In the genomic region with DNA sequence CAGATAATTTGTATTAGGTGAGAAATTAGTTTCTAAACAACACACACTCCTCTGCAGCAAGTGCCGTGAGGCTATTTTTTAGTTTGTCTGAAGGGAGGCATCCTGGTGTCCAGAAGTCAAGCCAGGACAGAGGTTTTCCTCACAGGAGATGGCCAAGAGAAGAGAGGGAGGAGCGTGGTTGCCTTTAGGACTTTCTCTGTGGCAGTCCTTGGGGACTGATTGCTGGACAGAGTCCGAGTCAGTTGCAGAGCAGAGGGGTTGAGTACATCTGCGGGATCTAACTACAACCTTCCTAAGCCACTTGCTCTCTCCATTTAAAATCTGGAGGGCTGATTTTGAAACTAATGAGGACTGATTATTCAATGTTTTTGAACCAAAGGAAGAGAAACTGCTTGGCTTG, we compare ENCODE assay signal across 22 cellular contexts. TPM values are rescaled to one million over a fixed set of nuclear protein-coding genes. Genes with fewer than 3 reads are reported as not detected.
DNase-seq lines count a peak whose midpoint lies in the region; ATAC-seq and TF ChIP-seq lines count a peak whose summit lies in the region.
"Had no signal": no experiment of that assay in that cellular context is flagged by ENCODE, and none has a peak within 500 bp of the region (broad histone marks: within the 10 kb centered on the region; RNA-seq: fewer than 3 reads in every experiment).

No MANE protein-coding gene starts in this region.

- H3K4me1 ChIP-seq in GM23338 (ENCODE audit: insufficient read depth): peaks cover 16% of the 10 kb centered on the region
- peaks cover 0 to 31% (median 6%) of the 10 kb centered on the region in 4 donors for H3K4me1 ChIP-seq in tibial artery
- H3K4me1 ChIP-seq: BLaER1 treated with 17β-estradiol and CSF1 and Interleukin-3, amounts not matched to agents 10 nM and 100 nM; lower lobe of right lung; Peyer's patch; uterus had no signal

- H3K9me3 Mint-ChIP-seq in GM23338 (no peaks in the 10 kb centered on the region), progenitor cell of endocrine pancreas (ENCODE audit: low read depth) (no peaks in the 10 kb centered on the region)
- no peaks in the 10 kb centered on the region for H3K9me3 Mint-ChIP-seq in T-helper 2 cell treated with Interferon-gamma antibody and Interleukin-4, amounts not matched to agents 5 μg/mL and 100 μg/mL, for 36 hours
- H3K9me3 Mint-ChIP-seq: activated CD4-positive, alpha-beta memory T cell treated with anti-CD3 and anti-CD28 coated beads for 36 hours had no signal

- no peaks in the 10 kb centered on the region for H3K9me2 ChIP-seq in GM23338 (ENCODE audit: insufficient read depth)

- TF ChIP-seq CTCF in GM23338 (conservative IDR thresholded peaks at IDR 0.05; ENCODE audit: low read depth in 2 of 2): no peak
- no peak for TF ChIP-seq CTCF in progenitor cell of endocrine pancreas (IDR thresholded peaks at IDR 0.05; ENCODE audit: unreplicated experiment)
- TF ChIP-seq CTCF in tibial artery (IDR thresholded peaks at IDR 0.05): no peak

- H3K27ac Mint-ChIP-seq in GM23338: no peak overlapping the region; the same call in 1 of the 2 replicates
- H3K27ac Mint-ChIP-seq in progenitor cell of endocrine pancreas: peak overlapping the region; percentile 7
- H3K27ac Mint-ChIP-seq in T-helper 2 cell treated with Interferon-gamma antibody and Interleukin-4, amounts not matched to agents 5 μg/mL and 100 μg/mL, for 36 hours: no peak overlapping the region
- H3K27ac Mint-ChIP-seq: activated CD4-positive, alpha-beta memory T cell treated with anti-CD3 and anti-CD28 coated beads for 36 hours; HFFc6 had no signal

- no peak overlapping the region for H3K4me2 ChIP-seq in GM23338
- H3K4me2 ChIP-seq: BLaER1 treated with 17β-estradiol and CSF1 and Interleukin-3, amounts not matched to agents 10 nM and 100 nM; hepatocyte had no signal

- H3K36me3 ChIP-seq in GM23338 (ENCODE audit: insufficient read depth) (no peaks in the 10 kb centered on the region), tibial artery (no peaks in the 10 kb centered on the region)
- H3K36me3 ChIP-seq: BLaER1 treated with 17β-estradiol and CSF1 and Interleukin-3, amounts not matched to agents 10 nM and 100 nM; lower lobe of right lung; neutrophil; Peyer's patch; uterus had no signal

- peaks cover 4% of the 10 kb centered on the region for H3K27me3 Mint-ChIP-seq in GM23338 (ENCODE audit: insufficient read depth, low read depth, poor library complexity)
- peaks cover 3% of the 10 kb centered on the region for H3K27me3 Mint-ChIP-seq in progenitor cell of endocrine pancreas
- H3K27me3 Mint-ChIP-seq in T-helper 2 cell treated with Interferon-gamma antibody and Interleukin-4, amounts not matched to agents 5 μg/mL and 100 μg/mL, for 36 hours (ENCODE audit: low read depth): no peaks in the 10 kb centered on the region
- H3K27me3 Mint-ChIP-seq: activated CD4-positive, alpha-beta memory T cell treated with anti-CD3 and anti-CD28 coated beads for 36 hours had no signal

- no peaks in the 10 kb centered on the region for H3F3A ChIP-seq in GM23338 (replicated peaks; ENCODE audit: low read depth)

- H3K4me3 Mint-ChIP-seq in GM23338 (no peak overlapping the region), progenitor cell of endocrine pancreas (ENCODE audit: low read depth) (no peak overlapping the region)
- no peak overlapping the region for H3K4me3 Mint-ChIP-seq in T-helper 2 cell treated with Interferon-gamma antibody and Interleukin-4, amounts not matched to agents 5 μg/mL and 100 μg/mL, for 36 hours
- H3K4me3 Mint-ChIP-seq: activated CD4-positive, alpha-beta memory T cell treated with anti-CD3 and anti-CD28 coated beads for 36 hours; HFFc6 had no signal

- H3K4me3 ChIP-seq in GM23338 (no peak overlapping the region), tibial artery (no peak overlapping the region)
- H3K4me3 ChIP-seq: BLaER1 treated with 17β-estradiol and CSF1 and Interleukin-3, amounts not matched to agents 10 nM and 100 nM; hepatocyte; lower lobe of right lung; Peyer's patch; uterus had no signal

- no peaks in the 10 kb centered on the region for H3K79me2 ChIP-seq in GM23338 (replicated peaks; ENCODE audit: insufficient read depth)
- H3K79me2 ChIP-seq: hepatocyte had no signal

- H3K9me3 ChIP-seq in tibial artery: no peaks in the 10 kb centered on the region
- H3K9me3 ChIP-seq: BLaER1 treated with 17β-estradiol and CSF1 and Interleukin-3, amounts not matched to agents 10 nM and 100 nM; lower lobe of right lung; neutrophil; Peyer's patch; uterus had no signal

- intact Hi-C loops in left cardiac atrium (cut with DNase I) (no loop called here), tibial artery (cut with DNase I; ENCODE audit: low total_unique reads) (no loop called here)

- H3K36me3 Mint-ChIP-seq in GM23338 (ENCODE audit: low read depth) (no peaks in the 10 kb centered on the region), progenitor cell of endocrine pancreas (ENCODE audit: insufficient read depth) (no peaks in the 10 kb centered on the region)
- H3K36me3 Mint-ChIP-seq in T-helper 2 cell treated with Interferon-gamma antibody and Interleukin-4, amounts not matched to agents 5 μg/mL and 100 μg/mL, for 36 hours (ENCODE audit: low read depth): no peaks in the 10 kb centered on the region
- H3K36me3 Mint-ChIP-seq: activated CD4-positive, alpha-beta memory T cell treated with anti-CD3 and anti-CD28 coated beads for 36 hours had no signal

- H3K27ac ChIP-seq in GM23338 (ENCODE audit: low read depth) (no peak overlapping the region), tibial artery (no peak overlapping the region)
- H3K27ac ChIP-seq: BLaER1 treated with 17β-estradiol and CSF1 and Interleukin-3, amounts not matched to agents 10 nM and 100 nM; hepatocyte; lower lobe of right lung; neutrophil; Peyer's patch; uterus had no signal

- H4K20me1 ChIP-seq in GM23338 (replicated peaks; ENCODE audit: insufficient read depth): no peaks in the 10 kb centered on the region
- H4K20me1 ChIP-seq: BLaER1 treated with 17β-estradiol and CSF1 and Interleukin-3, amounts not matched to agents 10 nM and 100 nM had no signal

- ATAC-seq in GM23338: peak; percentile 65
- ATAC-seq in left cardiac atrium: peak; percentile 53 to 87
- ATAC-seq: lower lobe of right lung had no signal

- no peaks in the 10 kb centered on the region for H3K27me3 ChIP-seq in GM23338 (ENCODE audit: insufficient read depth)
- H3K27me3 ChIP-seq in tibial artery: no peaks in the 10 kb centered on the region
- H3K27me3 ChIP-seq: BLaER1 treated with 17β-estradiol and CSF1 and Interleukin-3, amounts not matched to agents 10 nM and 100 nM; hepatocyte; neutrophil; Peyer's patch; uterus had no signal

- DNase-seq in GM23338 (ENCODE audit: low spot score) (no peak), cerebellar cortex (ENCODE audit: low spot score) (peak; percentile 6), left cardiac atrium (peak; percentile 25), progenitor cell of endocrine pancreas (ENCODE audit: low spot score, unreplicated experiment) (no peak), tibial artery (no peak), SHP77 (lab: John Stamatoyannopoulos, UW) (no peak)
- no peak for DNase-seq in T-helper 2 cell treated with Interferon-gamma antibody and Interleukin-4, amounts not matched to agents 5 μg/mL and 100 μg/mL, for 36 hours (ENCODE audit: low spot score)
- DNase-seq in stimulated activated CD4-positive, alpha-beta T cell treated with anti-CD3 and anti-CD28 coated beads, Interleukin-2, amount 100 ng/mL, for 24 hours: no peak
- DNase-seq: activated CD4-positive, alpha-beta memory T cell treated with anti-CD3 and anti-CD28 coated beads for 36 hours; activated gamma-delta T cell treated with Interleukin-2 at 50 U/mL for 16 hours; HFFc6; KBM-7; lower lobe of right lung; NCI-H1436; NCI-H524; Peyer's patch had no signal

- H2AFZ ChIP-seq in GM23338: peak overlapping the region; percentile 14; the same call in 1 of the 2 replicates
- H2AFZ ChIP-seq: hepatocyte had no signal

- H3K4me1 Mint-ChIP-seq in GM23338 (peaks cover 33% of the 10 kb centered on the region), progenitor cell of endocrine pancreas (ENCODE audit: low read depth) (peaks cover 8% of the 10 kb centered on the region)
- H3K4me1 Mint-ChIP-seq in T-helper 2 cell treated with Interferon-gamma antibody and Interleukin-4, amounts not matched to agents 5 μg/mL and 100 μg/mL, for 36 hours (ENCODE audit: low read depth): no peaks in the 10 kb centered on the region

TF ChIP-seq in GM23338, 12 proteins besides CTCF, POLR2A, EP300 and RAD21:
- TF ChIP-seq POLR2AphosphoS5 (IDR thresholded peaks at IDR 0.05; ENCODE audit: low read depth) (no peak), EZH2 (IDR thresholded peaks at IDR 0.05; ENCODE audit: low read depth, unreplicated experiment) (no peak)
- TF ChIP-seq, protein P1, sequence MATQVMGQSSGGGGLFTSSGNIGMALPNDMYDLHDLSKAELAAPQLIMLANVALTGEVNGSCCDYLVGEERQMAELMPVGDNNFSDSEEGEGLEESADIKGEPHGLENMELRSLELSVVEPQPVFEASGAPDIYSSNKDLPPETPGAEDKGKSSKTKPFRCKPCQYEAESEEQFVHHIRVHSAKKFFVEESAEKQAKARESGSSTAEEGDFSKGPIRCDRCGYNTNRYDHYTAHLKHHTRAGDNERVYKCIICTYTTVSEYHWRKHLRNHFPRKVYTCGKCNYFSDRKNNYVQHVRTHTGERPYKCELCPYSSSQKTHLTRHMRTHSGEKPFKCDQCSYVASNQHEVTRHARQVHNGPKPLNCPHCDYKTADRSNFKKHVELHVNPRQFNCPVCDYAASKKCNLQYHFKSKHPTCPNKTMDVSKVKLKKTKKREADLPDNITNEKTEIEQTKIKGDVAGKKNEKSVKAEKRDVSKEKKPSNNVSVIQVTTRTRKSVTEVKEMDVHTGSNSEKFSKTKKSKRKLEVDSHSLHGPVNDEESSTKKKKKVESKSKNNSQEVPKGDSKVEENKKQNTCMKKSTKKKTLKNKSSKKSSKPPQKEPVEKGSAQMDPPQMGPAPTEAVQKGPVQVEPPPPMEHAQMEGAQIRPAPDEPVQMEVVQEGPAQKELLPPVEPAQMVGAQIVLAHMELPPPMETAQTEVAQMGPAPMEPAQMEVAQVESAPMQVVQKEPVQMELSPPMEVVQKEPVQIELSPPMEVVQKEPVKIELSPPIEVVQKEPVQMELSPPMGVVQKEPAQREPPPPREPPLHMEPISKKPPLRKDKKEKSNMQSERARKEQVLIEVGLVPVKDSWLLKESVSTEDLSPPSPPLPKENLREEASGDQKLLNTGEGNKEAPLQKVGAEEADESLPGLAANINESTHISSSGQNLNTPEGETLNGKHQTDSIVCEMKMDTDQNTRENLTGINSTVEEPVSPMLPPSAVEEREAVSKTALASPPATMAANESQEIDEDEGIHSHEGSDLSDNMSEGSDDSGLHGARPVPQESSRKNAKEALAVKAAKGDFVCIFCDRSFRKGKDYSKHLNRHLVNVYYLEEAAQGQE (IDR thresholded peaks at IDR 0.05; ENCODE audit: unreplicated experiment): peak; percentile 35

RNA-seq across cellular contexts. Expression of gene SLCO1C1, which starts 1.0 kb away (rescaled TPM):
- 1.6 TPM in 1 of 2 replicates, not detected in the other for total RNA-seq in GM23338 (2014; rRNA removed; shearing (Covaris generic))
- polyA plus RNA-seq in GM23338 (2016; fragmentation: Nextera tagmentation; extraction: Ambion mirVana): 0.86 and 0.97 TPM in 2 replicates
- total RNA-seq in left cardiac atrium (1 to 10 TPM; 2.0 to 3.7 TPM), progenitor cell of endocrine pancreas (2.1 and 2.5 TPM in 2 replicates)
- total RNA-seq: activated CD4-positive, alpha-beta memory T cell treated with anti-CD3 and anti-CD28 coated beads for 36 hours; bronchial epithelial cell; dermis microvascular lymphatic vessel endothelial cell; HFFc6 had no signal
- polyA plus RNA-seq: hepatocyte had no signal

Comparison
In these comparisons a context has a peak if more than half of its experiments do, and no peak if none do; other contexts are left out.
1. DNase-seq: peak in cerebellar cortex (single experiment) and left cardiac atrium (single experiment); none in GM23338 (single experiment), progenitor cell of endocrine pancreas (single experiment), T-helper 2 cell treated with Interferon-gamma antibody and Interleukin-4, amounts not matched to agents 5 μg/mL and 100 μg/mL, for 36 hours (single experiment), tibial artery (0 of 2), SHP77 (0 of 2) and stimulated activated CD4-positive, alpha-beta T cell treated with anti-CD3 and anti-CD28 coated beads, Interleukin-2, amount 100 ng/mL, for 24 hours (0 of 2).